In genomic region chr22:19477321-19478085, GRCh38 we compare ENCODE assay signal across 8 cellular contexts. TPM values are rescaled to one million over a fixed set of nuclear protein-coding genes. Genes with fewer than 3 reads are reported as not detected.
DNase-seq lines count a peak whose midpoint lies in the region; ATAC-seq and TF ChIP-seq lines count a peak whose summit lies in the region.

No MANE protein-coding gene starts in this region.

- no peak for DNase-seq in right atrium auricular region (ENCODE audit: low spot score)
- DNase-seq in left ventricle myocardium superior, result no peak
- no peak for DNase-seq in activated CD4-positive, alpha-beta memory T cell treated with anti-CD3 and anti-CD28 coated beads for 36 hours
- no peak for DNase-seq in suprapubic skin (ENCODE audit: low spot score in 2 of 2)
- no peak for DNase-seq in Ammon's horn (ENCODE audit: low spot score)
- DNase-seq in NCI-H226, result no peak

- peak overlapping the region; percentile 75 for H3K27ac Mint-ChIP-seq in activated CD4-positive, alpha-beta memory T cell treated with anti-CD3 and anti-CD28 coated beads for 36 hours

- CTCF ChIA-PET in activated CD4-positive, alpha-beta memory T cell treated with anti-CD3 and anti-CD28 coated beads for 36 hours (lab: Charles Lee), result interaction anchor here (0.5 to 2.3 kb wide), 8 partner anchors 34 to 410 kb away, joined by 3 to 16 read pairs (median 4); partner anchors contain the start of gene ESS2

- peaks cover 30% of the 10 kb centered on the region for H3K36me3 Mint-ChIP-seq in activated CD4-positive, alpha-beta memory T cell treated with anti-CD3 and anti-CD28 coated beads for 36 hours

- ATAC-seq in left ventricle myocardium superior, result no peak
- no peak for ATAC-seq in HG03108 (IDR thresholded peaks at IDR 0.05; ENCODE audit: unreplicated experiment)

- H3K27me3 ChIP-seq in right atrium auricular region (no peaks in the 10 kb centered on the region), suprapubic skin (no peaks in the 10 kb centered on the region)

- H3K27me3 Mint-ChIP-seq in activated CD4-positive, alpha-beta memory T cell treated with anti-CD3 and anti-CD28 coated beads for 36 hours, result no peaks in the 10 kb centered on the region

- intact Hi-C loops in left ventricle myocardium superior (cut with micrococcal nuclease), result no loop called here
- intact Hi-C loops in activated CD4-positive, alpha-beta memory T cell treated with anti-CD3 and anti-CD28 coated beads for 36 hours (cut with micrococcal nuclease), result loop anchor here (2.0 to 5.0 kb wide), 3 partner anchors 155 to 370 kb away; partner anchors contain the start of gene CLTCL1

- H3K4me1 ChIP-seq in right atrium auricular region (peaks cover 0 to 22% of the 10 kb centered on the region in 2 donors), suprapubic skin (peaks cover 53% of the 10 kb centered on the region)

- TF ChIP-seq CTCF in right atrium auricular region (IDR thresholded peaks at IDR 0.05) (peak in 1 of 2 donors; percentile 34), suprapubic skin (IDR thresholded peaks at IDR 0.05) (no peak)

- H3K9me3 ChIP-seq in right atrium auricular region (no peaks in the 10 kb centered on the region), iPS-18c (ENCODE audit: control insufficient read depth, insufficient read depth, low read length) (no peaks in the 10 kb centered on the region), suprapubic skin (no peaks in the 10 kb centered on the region)

- H3K36me3 ChIP-seq in right atrium auricular region, result peaks cover 28% of the 10 kb centered on the region
- peaks cover 22% of the 10 kb centered on the region for H3K36me3 ChIP-seq in suprapubic skin

- peak overlapping the region; percentile 99 for H3K4me3 Mint-ChIP-seq in activated CD4-positive, alpha-beta memory T cell treated with anti-CD3 and anti-CD28 coated beads for 36 hours

- peaks cover 27% of the 10 kb centered on the region for H3K4me1 Mint-ChIP-seq in activated CD4-positive, alpha-beta memory T cell treated with anti-CD3 and anti-CD28 coated beads for 36 hours (ENCODE audit: low read depth)

- POLR2A ChIA-PET in activated CD4-positive, alpha-beta memory T cell treated with anti-CD3 and anti-CD28 coated beads for 36 hours (lab: Charles Lee), result interaction anchor here (1.2 to 1.4 kb wide), 2 partner anchors 12 to 30 kb away, joined by 3 to 5 read pairs; partner anchors contain the start of gene C22orf39

- no peak for TF ChIP-seq POLR2A in suprapubic skin (IDR thresholded peaks at IDR 0.05)

- TF ChIP-seq EP300 in suprapubic skin (IDR thresholded peaks at IDR 0.05), result no peak

- H3K4me3 ChIP-seq in right atrium auricular region (peak overlapping the region; percentile 84 to 97), iPS-18c (ENCODE audit: insufficient read depth, low read depth, low read length) (peak overlapping the region; percentile 88), suprapubic skin (peak overlapping the region; percentile 75)

- WGBS in suprapubic skin, result 15% methylated on average over 5 of the region's 5 CpGs

- no peaks in the 10 kb centered on the region for H3K9me3 Mint-ChIP-seq in activated CD4-positive, alpha-beta memory T cell treated with anti-CD3 and anti-CD28 coated beads for 36 hours

- H3K27ac ChIP-seq in right atrium auricular region (peak overlapping the region; percentile 89 to 96), suprapubic skin (no peak overlapping the region)

RNA-seq across cellular contexts. Expression of gene UFD1, which starts 1.5 kb away (rescaled TPM):
- 10 to 100 TPM; 22.7 to 33.8 TPM for total RNA-seq in right atrium auricular region
- 44.5 TPM for total RNA-seq in left ventricle myocardium superior
- total RNA-seq in activated CD4-positive, alpha-beta memory T cell treated with anti-CD3 and anti-CD28 coated beads for 36 hours, result 10 to 100 TPM; 85.3 to 91.1 TPM
- 10 to 100 TPM; 27.9 to 56.1 (median 52.5) TPM for total RNA-seq in suprapubic skin

RNA-seq across cellular contexts. Expression of gene CDC45, which starts 2.2 kb away (rescaled TPM):
- total RNA-seq in right atrium auricular region, result 1 to 10 TPM in 1 of 2 donors, not detected in 1; 3.3 TPM
- 0.67 TPM for total RNA-seq in left ventricle myocardium superior
- total RNA-seq in activated CD4-positive, alpha-beta memory T cell treated with anti-CD3 and anti-CD28 coated beads for 36 hours, result 100 to 1,000 TPM; 122 to 130 TPM
- total RNA-seq in suprapubic skin, result 1 to 10 TPM in 3 of 4 donors, under 1 TPM in 1; 0.72 to 3.3 (median 1.4) TPM

RNA-seq across cellular contexts. Expression of gene C22orf39, which starts 30.0 kb away (rescaled TPM):
- total RNA-seq in right atrium auricular region (10 to 100 TPM; 61.0 to 68.7 TPM), left ventricle myocardium superior (68.6 TPM), suprapubic skin (10 to 100 TPM; 49.4 to 67.0 (median 51.7) TPM)
- 10 to 100 TPM; 23.3 to 23.5 TPM for total RNA-seq in activated CD4-positive, alpha-beta memory T cell treated with anti-CD3 and anti-CD28 coated beads for 36 hours

RNA-seq across cellular contexts. Expression of gene MRPL40, which starts 45.2 kb away (rescaled TPM):
- total RNA-seq in right atrium auricular region, result 10 to 100 TPM; 31.9 to 40.9 TPM
- 52.7 TPM for total RNA-seq in left ventricle myocardium superior
- 10 to 100 TPM; 36.5 to 38.5 TPM for total RNA-seq in activated CD4-positive, alpha-beta memory T cell treated with anti-CD3 and anti-CD28 coated beads for 36 hours
- total RNA-seq in suprapubic skin, result 10 to 100 TPM; 19.1 to 33.9 (median 22.7) TPM

RNA-seq across cellular contexts. Expression of gene HIRA, which starts 46.0 kb away (rescaled TPM):
- total RNA-seq in right atrium auricular region (10 to 100 TPM in 1 of 2 donors, 1 to 10 TPM in 1; 9.8 to 15.7 TPM), left ventricle myocardium superior (18.2 TPM), suprapubic skin (10 to 100 TPM; 17.7 to 25.1 (median 22.5) TPM)
- 10 to 100 TPM; 28.3 to 30.6 TPM for total RNA-seq in activated CD4-positive, alpha-beta memory T cell treated with anti-CD3 and anti-CD28 coated beads for 36 hours

Comparison
In these comparisons a context has a peak if more than half of its experiments do, and no peak if none do; other contexts are left out.
1. RNA of gene CDC45, which starts 2.2 kb away (total RNA-seq): 122 to 130 TPM in activated CD4-positive, alpha-beta memory T cell treated with anti-CD3 and anti-CD28 coated beads for 36 hours; 3.3 TPM in right atrium auricular region, 0.72 to 3.3 TPM in suprapubic skin and 0.67 TPM in left ventricle myocardium superior (single experiment); every median in the first group is over 10 times any median in the second.
2. Peak in every context shown above with its lines, with median percentiles within 50 percentile points of each other: H3K4me3 ChIP-seq.